Comparison of ENCODE assay signal across 1 cellular context in genomic region chr12:102052192-102053061, GRCh38.
TF ChIP-seq lines count a peak whose summit lies in the region.

No MANE protein-coding gene starts in this region.

TF ChIP-seq in H1, 55 proteins besides CTCF, POLR2A, EP300 and RAD21:
- TF ChIP-seq SP1 (IDR thresholded peaks at IDR 0.05; ENCODE audit: low read depth, low read length) (no peak), TEAD4 (IDR thresholded peaks at IDR 0.05; ENCODE audit: low read depth, low read length) (no peak), POLR2AphosphoS5 (IDR thresholded peaks at IDR 0.05; ENCODE audit: low read depth, low read length) (no peak), CHD2 (IDR thresholded peaks at IDR 0.05; ENCODE audit: low read length) (no peak), JUND (IDR thresholded peaks at IDR 0.05; ENCODE audit: low read length) (no peak), CEBPB (IDR thresholded peaks at IDR 0.05; ENCODE audit: low read depth, low read length) (no peak), SIX5 (IDR thresholded peaks at IDR 0.05; ENCODE audit: low read depth, low read length) (no peak), YY1 (IDR thresholded peaks at IDR 0.05; ENCODE audit: low read depth, low read length) (no peak), KDM4A (IDR thresholded peaks at IDR 0.05; ENCODE audit: low read depth, low read length, severe bottlenecking) (no peak), SP2 (IDR thresholded peaks at IDR 0.05; ENCODE audit: low read length) (no peak), USF2 (IDR thresholded peaks at IDR 0.05; ENCODE audit: low read length) (no peak), EGR1 (IDR thresholded peaks at IDR 0.05; ENCODE audit: borderline replicate concordance, low read depth, low read length) (no peak), FOSL1 (IDR thresholded peaks at IDR 0.05; ENCODE audit: insufficient read depth, low read depth, low read length) (no peak), TBP (IDR thresholded peaks at IDR 0.05; ENCODE audit: low read depth, low read length) (no peak), JUN (IDR thresholded peaks at IDR 0.05; ENCODE audit: low read depth, low read length) (no peak)
